In genomic region chr16:1662543-1662942, GRCh38 we compare ENCODE assay signal across 3 cellular contexts.
"Had no signal": no experiment of that assay in that cellular context is flagged by ENCODE, and none has a peak within 500 bp of the region (broad histone marks: within the 10 kb centered on the region; RNA-seq: fewer than 3 reads in every experiment).

No MANE protein-coding gene starts in this region.

- ATAC-seq: GM12878 had no signal

- H3K4me3 ChIP-seq: GM12878 had no signal

- DNase-seq: GDM1, GF-D8 had no signal
